In genomic region chr1:35914706-35915105, GRCh38 we compare ENCODE assay signal across 15 cellular contexts. TPM values are rescaled to one million over a fixed set of nuclear protein-coding genes. Genes with fewer than 3 reads are reported as not detected.
DNase-seq lines count a peak whose midpoint lies in the region; ATAC-seq and TF ChIP-seq lines count a peak whose summit lies in the region.
"Had no signal": no experiment of that assay in that cellular context is flagged by ENCODE, and none has a peak within 500 bp of the region (broad histone marks: within the 10 kb centered on the region; RNA-seq: fewer than 3 reads in every experiment).

No MANE protein-coding gene starts in this region.

- H3K27ac ChIP-seq in stomach, result no peak overlapping the region

- H3K9ac ChIP-seq in NT2/D1 (ENCODE audit: insufficient read length, low read depth), result no peak overlapping the region

- H3K36me3 ChIP-seq in NT2/D1 (ENCODE audit: insufficient read depth, insufficient read length, low read length) (peaks cover 87% of the 10 kb centered on the region), stomach (peaks cover 66 to 100% (median 100%) of the 10 kb centered on the region in 4 donors)

- DNase-seq in NT2/D1 (ENCODE audit: low read depth, low spot score) (peak; percentile 33), astrocyte of the hippocampus (ENCODE audit: low read depth, low spot score) (peak; percentile 18), neural crest cell (ENCODE audit: low read depth, low spot score) (no peak), stomach (no peak), left ventricle myocardium superior (no peak), SIG-M5 (lab: John Stamatoyannopoulos, UW) (no peak)
- DNase-seq: C1 segment of cervical spinal cord; Calu3; CD4-positive, alpha-beta memory T cell; COR-L47; DMS53; DMS79 treated with DMSO at 0.1 percent for 48 hours; GF-D8; GOT3; HCEC 1CT had no signal

- no peaks in the 10 kb centered on the region for H3K9me3 Mint-ChIP-seq in neural crest cell
- H3K9me3 Mint-ChIP-seq: CD4-positive, alpha-beta memory T cell had no signal

- peaks cover 17% of the 10 kb centered on the region for H3K36me3 Mint-ChIP-seq in neural crest cell (ENCODE audit: low read depth)

- H3K27me3 Mint-ChIP-seq in neural crest cell (ENCODE audit: low read depth), result no peaks in the 10 kb centered on the region
- H3K27me3 Mint-ChIP-seq: CD4-positive, alpha-beta memory T cell had no signal

- WGBS in stomach, 5 donors, result 91 to 100% (median 100%) methylated on average over 1 of the region's 1 CpG

- H3K4me3 Mint-ChIP-seq in neural crest cell, result no peak overlapping the region
- H3K4me3 Mint-ChIP-seq: CD4-positive, alpha-beta memory T cell had no signal

- H3K4me3 ChIP-seq in NT2/D1 (ENCODE audit: insufficient read length, low read depth) (no peak overlapping the region), stomach (no peak overlapping the region)

- intact Hi-C loops in stomach (cut with DNase I; ENCODE audit: low total_unique reads) (no loop called here), left ventricle myocardium superior (cut with micrococcal nuclease) (no loop called here)

- H3K27ac Mint-ChIP-seq in neural crest cell (ENCODE audit: unreplicated experiment), result peak overlapping the region; percentile 23
- H3K27ac Mint-ChIP-seq: CD4-positive, alpha-beta memory T cell had no signal

- H3K9me3 ChIP-seq in NT2/D1 (ENCODE audit: insufficient read depth, low read length) (no peaks in the 10 kb centered on the region), stomach (no peaks in the 10 kb centered on the region)

- TF ChIP-seq EP300 in stomach (IDR thresholded peaks at IDR 0.05), result no peak

- no peaks in the 10 kb centered on the region for H3K4me1 Mint-ChIP-seq in neural crest cell

- no peak for ATAC-seq in left ventricle myocardium superior

- no peak for TF ChIP-seq POLR2A in stomach (IDR thresholded peaks at IDR 0.05)

- TF ChIP-seq CTCF in neural crest cell (conservative IDR thresholded peaks at IDR 0.05), result no peak
- no peak for TF ChIP-seq CTCF in stomach (IDR thresholded peaks at IDR 0.05)

- H3K4me1 ChIP-seq in NT2/D1 (ENCODE audit: insufficient read depth, insufficient read length) (peaks cover 14% of the 10 kb centered on the region), stomach (no peaks in the 10 kb centered on the region)

- no peaks in the 10 kb centered on the region for H3K27me3 ChIP-seq in NT2/D1 (ENCODE audit: insufficient read depth, insufficient read length)
- no peaks in the 10 kb centered on the region for H3K27me3 ChIP-seq in stomach

RNA-seq across cellular contexts. Expression of gene AGO3, which starts 16.2 kb away (rescaled TPM):
- total RNA-seq in neural crest cell (27.9 and 29.2 TPM in 2 replicates), stomach (10 to 100 TPM; 11.9 to 33.8 (median 13.9) TPM), left ventricle myocardium superior (14.2 TPM)
- polyA plus RNA-seq in stomach, result 1 to 10 TPM; 1.9 to 2.3 (median 2.2) TPM

RNA-seq across cellular contexts. Expression of gene AGO1, which starts 31.7 kb away (rescaled TPM):
- total RNA-seq in neural crest cell (61.5 and 65.3 TPM in 2 replicates), stomach (10 to 100 TPM in 4 of 5 donors, 1 to 10 TPM in 1; 8.0 to 20.3 (median 12.3) TPM), left ventricle myocardium superior (20.3 TPM)
- 1 to 10 TPM; 2.2 to 3.7 (median 3.4) TPM for polyA plus RNA-seq in stomach

Comparison
In these comparisons a context has a peak if more than half of its experiments do, and no peak if none do; other contexts are left out.
1. DNase-seq: peak in NT2/D1 (single experiment) and astrocyte of the hippocampus (single experiment); none in neural crest cell (single experiment), stomach (single experiment), left ventricle myocardium superior (single experiment) and SIG-M5 (single experiment).